In the genomic region with DNA sequence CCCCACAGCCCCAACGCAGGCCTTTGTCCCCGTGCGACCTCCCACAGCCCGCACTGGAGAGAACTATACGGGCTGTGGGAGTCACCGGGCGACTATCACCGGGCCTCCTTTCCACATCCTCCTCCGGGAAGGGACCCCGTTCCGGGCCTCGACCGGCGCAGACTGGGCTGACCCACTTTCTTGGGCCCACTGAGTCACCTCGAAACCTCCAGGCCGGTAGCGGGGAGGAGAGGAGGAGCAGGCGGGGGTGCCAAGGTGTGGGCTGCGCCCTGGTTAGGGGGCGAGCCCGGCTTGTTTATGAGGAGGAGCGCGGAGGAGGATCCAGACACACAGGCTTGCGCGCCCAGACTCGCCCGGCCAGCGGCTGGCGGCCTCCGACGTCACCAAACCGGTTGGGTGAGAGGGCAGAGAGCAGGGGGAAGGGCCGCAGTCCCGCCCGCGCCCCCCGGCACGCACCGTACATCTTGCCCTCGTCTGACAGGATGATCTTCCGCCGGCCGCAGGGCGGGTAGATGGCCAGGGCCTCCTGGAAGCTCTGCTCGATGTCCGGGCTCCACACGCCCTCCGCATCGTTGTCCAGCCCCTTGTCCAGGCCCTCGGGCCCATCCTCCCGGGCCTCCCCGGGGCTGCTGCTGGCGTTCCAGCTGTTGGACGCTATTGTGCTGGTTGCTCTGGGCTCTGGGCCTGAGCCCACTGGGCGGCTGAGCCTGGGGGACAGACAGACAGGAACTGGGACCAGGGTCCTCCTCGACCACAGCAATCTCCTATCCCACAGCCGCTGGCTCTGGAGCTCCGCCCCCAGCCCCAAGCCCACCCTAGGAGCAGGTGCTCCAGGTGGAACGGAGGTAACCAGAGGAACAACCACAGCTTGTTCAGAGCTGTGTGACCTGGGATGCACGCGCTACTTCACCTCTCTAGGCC, we compare ENCODE assay signal across 1 cellular context.
A peak's percentile ranks its signal among the peaks of the same experiment; 100 is the strongest.
TF ChIP-seq lines count a peak whose summit lies in the region.

No MANE protein-coding gene starts in this region.

TF ChIP-seq in WTC11, 78 proteins besides CTCF, POLR2A, EP300 and RAD21 (continued from another document):
- 0 out of 2 replicates have a peak, but pooled peaks have one; percentile 11 for TF ChIP-seq CREB1 (CRISPR knock-in tag; IDR thresholded peaks at IDR 0.05)
- TF ChIP-seq, protein P1, sequence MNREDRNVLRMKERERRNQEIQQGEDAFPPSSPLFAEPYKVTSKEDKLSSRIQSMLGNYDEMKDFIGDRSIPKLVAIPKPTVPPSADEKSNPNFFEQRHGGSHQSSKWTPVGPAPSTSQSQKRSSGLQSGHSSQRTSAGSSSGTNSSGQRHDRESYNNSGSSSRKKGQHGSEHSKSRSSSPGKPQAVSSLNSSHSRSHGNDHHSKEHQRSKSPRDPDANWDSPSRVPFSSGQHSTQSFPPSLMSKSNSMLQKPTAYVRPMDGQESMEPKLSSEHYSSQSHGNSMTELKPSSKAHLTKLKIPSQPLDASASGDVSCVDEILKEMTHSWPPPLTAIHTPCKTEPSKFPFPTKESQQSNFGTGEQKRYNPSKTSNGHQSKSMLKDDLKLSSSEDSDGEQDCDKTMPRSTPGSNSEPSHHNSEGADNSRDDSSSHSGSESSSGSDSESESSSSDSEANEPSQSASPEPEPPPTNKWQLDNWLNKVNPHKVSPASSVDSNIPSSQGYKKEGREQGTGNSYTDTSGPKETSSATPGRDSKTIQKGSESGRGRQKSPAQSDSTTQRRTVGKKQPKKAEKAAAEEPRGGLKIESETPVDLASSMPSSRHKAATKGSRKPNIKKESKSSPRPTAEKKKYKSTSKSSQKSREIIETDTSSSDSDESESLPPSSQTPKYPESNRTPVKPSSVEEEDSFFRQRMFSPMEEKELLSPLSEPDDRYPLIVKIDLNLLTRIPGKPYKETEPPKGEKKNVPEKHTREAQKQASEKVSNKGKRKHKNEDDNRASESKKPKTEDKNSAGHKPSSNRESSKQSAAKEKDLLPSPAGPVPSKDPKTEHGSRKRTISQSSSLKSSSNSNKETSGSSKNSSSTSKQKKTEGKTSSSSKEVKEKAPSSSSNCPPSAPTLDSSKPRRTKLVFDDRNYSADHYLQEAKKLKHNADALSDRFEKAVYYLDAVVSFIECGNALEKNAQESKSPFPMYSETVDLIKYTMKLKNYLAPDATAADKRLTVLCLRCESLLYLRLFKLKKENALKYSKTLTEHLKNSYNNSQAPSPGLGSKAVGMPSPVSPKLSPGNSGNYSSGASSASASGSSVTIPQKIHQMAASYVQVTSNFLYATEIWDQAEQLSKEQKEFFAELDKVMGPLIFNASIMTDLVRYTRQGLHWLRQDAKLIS (CRISPR knock-in tag; IDR thresholded peaks at IDR 0.05; ENCODE audit: borderline replicate concordance) = peak; percentile 30; the same call in 1 of the 2 replicates
